In genomic region chr22:27115816-27116256, GRCh38 we compare ENCODE assay signal across 12 cellular contexts.
A peak's percentile ranks its signal among the peaks of the same experiment; 100 is the strongest.
DNase-seq lines count a peak whose midpoint lies in the region; ATAC-seq and TF ChIP-seq lines count a peak whose summit lies in the region.
"Had no signal": no experiment of that assay in that cellular context is flagged by ENCODE, and none has a peak within 500 bp of the region (broad histone marks: within the 10 kb centered on the region; RNA-seq: fewer than 3 reads in every experiment).

No MANE protein-coding gene starts in this region.

- no peaks in the 10 kb centered on the region for H3K36me3 Mint-ChIP-seq in mesothelial cell of epicardium
- H3K36me3 Mint-ChIP-seq: activated naive CD8-positive, alpha-beta T cell treated with anti-CD3 and anti-CD28 coated beads, Interleukin-2, amount 10 ng/mL, durations not matched to agents 7 days and 5 days; natural killer cell treated with Interleukin-12 subunit alpha and Interleukin-12 subunit beta and Interleukin-15 and Interleukin-18, amount 100 ng/mL, for 72 hours had no signal

- H3K4me1 ChIP-seq in IMR-90 (ENCODE audit: control insufficient read depth, insufficient read depth, low read length) = peaks cover 19% of the 10 kb centered on the region
- H3K4me1 ChIP-seq: BE2C had no signal

- H3K9me3 ChIP-seq in IMR-90 (ENCODE audit: control insufficient read depth, insufficient read depth, low read length) = peaks cover 5% of the 10 kb centered on the region
- H3K9me3 ChIP-seq: BE2C had no signal

- H3K56ac ChIP-seq in IMR-90 (ENCODE audit: extremely low read depth, insufficient read depth, low read length) = no peak overlapping the region

- peak overlapping the region; percentile 90 for H2BK20ac ChIP-seq in IMR-90 (ENCODE audit: low read depth, low read length)

- peak overlapping the region; percentile 30; the same call in 1 of the 2 replicates for H3K4me2 ChIP-seq in IMR-90 (ENCODE audit: low read depth, low read length)

- H2BK15ac ChIP-seq in IMR-90 (ENCODE audit: low read depth, low read length) = peak overlapping the region; percentile 95; the same call in 1 of the 3 replicates

- peaks cover 22% of the 10 kb centered on the region for H3K9me1 ChIP-seq in IMR-90 (ENCODE audit: insufficient read depth, low read length)

- peaks cover 25% of the 10 kb centered on the region for H3K4me1 Mint-ChIP-seq in mesothelial cell of epicardium

- no peak overlapping the region for H2AFZ ChIP-seq in IMR-90 (replicated peaks; ENCODE audit: low read length, poor library complexity)

- no peak overlapping the region for H3K9ac ChIP-seq in IMR-90 (ENCODE audit: low read depth, low read length)

- no peak for TF ChIP-seq RAD21 in IMR-90 (IDR thresholded peaks at IDR 0.05; ENCODE audit: low read length)

- peak overlapping the region in 1 of 2 experiments; percentile 66; a peak in 2 of 4 replicates for H4K8ac ChIP-seq in IMR-90 (ENCODE audit: low read depth in 2 of 2, low read length in 2 of 2)

- H2AK9ac ChIP-seq in IMR-90 (replicated peaks; ENCODE audit: low read depth, low read length, poor library complexity) = no peak overlapping the region

- H3K4me3 ChIP-seq in IMR-90 (ENCODE audit: insufficient read depth, low read depth, low read length) (no peak overlapping the region), cardiac fibroblast (replicated peaks in 1 of 2; ENCODE audit: low read depth in 2 of 2, low read length in 2 of 2) (no peak overlapping the region)

- H3K27me3 ChIP-seq in IMR-90 (ENCODE audit: control insufficient read depth, insufficient read depth, low read length) = no peaks in the 10 kb centered on the region
- H3K27me3 ChIP-seq: BE2C had no signal

- peak overlapping the region; percentile 57; the same call in 1 of the 2 replicates for H3K4ac ChIP-seq in IMR-90 (ENCODE audit: low read depth, low read length)

- TF ChIP-seq CTCF in IMR-90 (conservative IDR thresholded peaks at IDR 0.05; ENCODE audit: low read depth, low read length) (no peak), cardiac fibroblast (IDR thresholded peaks at IDR 0.05; ENCODE audit: low read depth, low read length) (no peak), mesothelial cell of epicardium (IDR thresholded peaks at IDR 0.05; ENCODE audit: unreplicated experiment) (no peak)

- H4K91ac ChIP-seq in IMR-90 (ENCODE audit: insufficient read depth, low read depth, low read length) = 0 out of 2 replicates have a peak overlapping the region, but pooled peaks have one; percentile 82

- H2BK5ac ChIP-seq in IMR-90 (ENCODE audit: low read depth, low read length, poor library complexity, severe bottlenecking) = peak overlapping the region; percentile 51

- H3K27me3 Mint-ChIP-seq in mesothelial cell of epicardium (ENCODE audit: low read depth) = no peaks in the 10 kb centered on the region

- POLR2A ChIA-PET in IMR-90 (lab: Charles Lee; ENCODE audit: unreplicated experiment) = no interaction called here

- 0% methylated on average over 2 of the region's 5 CpGs; no CpG with 5 or more reads in 1 of the 2 experiments for WGBS in IMR-90 (ENCODE audit: extremely low coverage in 2 of 2, insufficient read length in 1 of 2), 2 experiments

- no peak overlapping the region for H3K4me3 Mint-ChIP-seq in mesothelial cell of epicardium
- H3K4me3 Mint-ChIP-seq: activated naive CD8-positive, alpha-beta T cell treated with anti-CD3 and anti-CD28 coated beads, Interleukin-2, amount 10 ng/mL, durations not matched to agents 7 days and 5 days; natural killer cell treated with Interleukin-12 subunit alpha and Interleukin-12 subunit beta and Interleukin-15 and Interleukin-18, amount 100 ng/mL, for 72 hours had no signal

- H3K14ac ChIP-seq in IMR-90 (replicated peaks; ENCODE audit: low read depth, low read length) = no peak overlapping the region

- no peak for TF ChIP-seq POLR2A in IMR-90 (IDR thresholded peaks at IDR 0.05; ENCODE audit: low read depth, low read length)

- DNase-seq in ACHN = peak; percentile 90
- peak; percentile 87 for DNase-seq in IMR-90
- DNase-seq in cardiac fibroblast (ENCODE audit: low read depth in 2 of 2) = peak; percentile 38 to 83
- DNase-seq in left lobe of liver (ENCODE audit: low spot score) = peak; percentile 52
- no peak for DNase-seq in mesothelial cell of epicardium (ENCODE audit: low spot score in 2 of 2, unreplicated experiment in 2 of 2)
- DNase-seq in iPS-NIHi11 (ENCODE audit: low spot score) = no peak
- DNase-seq: activated naive CD8-positive, alpha-beta T cell treated with anti-CD3 and anti-CD28 coated beads, Interleukin-2, amount 10 ng/mL, durations not matched to agents 7 days and 5 days; BE2C; GF-D8 had no signal

- H3K36me3 ChIP-seq in IMR-90 (ENCODE audit: control insufficient read depth, insufficient read depth, low read length) = no peaks in the 10 kb centered on the region
- H3K36me3 ChIP-seq: BE2C had no signal

- no peaks in the 10 kb centered on the region for H3K79me1 ChIP-seq in IMR-90 (ENCODE audit: low read depth in 1 of 2, low read length in 2 of 2)

- H3K27ac Mint-ChIP-seq in mesothelial cell of epicardium = no peak overlapping the region
- H3K27ac Mint-ChIP-seq: activated naive CD8-positive, alpha-beta T cell treated with anti-CD3 and anti-CD28 coated beads, Interleukin-2, amount 10 ng/mL, durations not matched to agents 7 days and 5 days; natural killer cell treated with Interleukin-12 subunit alpha and Interleukin-12 subunit beta and Interleukin-15 and Interleukin-18, amount 100 ng/mL, for 72 hours had no signal

- CTCF ChIA-PET in IMR-90 (lab: Yijun Ruan, JAX) = no interaction called here

- no peak overlapping the region; the same call in 1 of the 2 replicates for H4K5ac ChIP-seq in IMR-90 (ENCODE audit: low read depth, low read length)

- no peak overlapping the region; the same call in 1 of the 2 replicates for H2AK5ac ChIP-seq in IMR-90 (ENCODE audit: low read depth, low read length)

- BruUV-seq in IMR-90 (replicated peaks; lab: Mats Ljungman, UMichigan) = no TSS peak

- ATAC-seq in IMR-90 (ENCODE audit: low read depth) (peak; percentile 22), left lobe of liver (peak; percentile 87), GM21737 (IDR thresholded peaks at IDR 0.05; ENCODE audit: unreplicated experiment) (no peak), HG02588 (IDR thresholded peaks at IDR 0.05; ENCODE audit: unreplicated experiment) (no peak)
- ATAC-seq: natural killer cell treated with Interleukin-12 subunit alpha and Interleukin-12 subunit beta and Interleukin-15 and Interleukin-18, amount 100 ng/mL, for 72 hours had no signal

- peak overlapping the region; percentile 87; the same call in 1 of the 2 replicates for H3K18ac ChIP-seq in IMR-90 (ENCODE audit: low read depth, low read length)

- H3K9me3 Mint-ChIP-seq in mesothelial cell of epicardium = peaks cover 14% of the 10 kb centered on the region
- H3K9me3 Mint-ChIP-seq: activated naive CD8-positive, alpha-beta T cell treated with anti-CD3 and anti-CD28 coated beads, Interleukin-2, amount 10 ng/mL, durations not matched to agents 7 days and 5 days; natural killer cell treated with Interleukin-12 subunit alpha and Interleukin-12 subunit beta and Interleukin-15 and Interleukin-18, amount 100 ng/mL, for 72 hours had no signal

- H4K20me1 ChIP-seq in IMR-90 (ENCODE audit: insufficient read depth, low read length) = 0 out of 2 replicates have a peak, but pooled peaks cover 3% of the 10 kb centered on the region

- in situ Hi-C loops in ACHN (cut with HindIII; ENCODE audit: low pct_ligation_motif_present, low pct_unique_long_range_greater_than_20kb, low sequenced_read_pairs) (no loop called here), IMR-90 (cut with MboI; ENCODE audit: low sequenced_read_pairs) (no loop called here)

- 0 out of 2 replicates have a peak overlapping the region, but pooled peaks have one; percentile 20 for H3K23ac ChIP-seq in IMR-90 (ENCODE audit: low read depth, low read length)

- dilution Hi-C loops in IMR-90 (cut with HindIII; ENCODE audit: low sequenced_read_pairs, unreplicated experiment) = no loop called here

- no peak overlapping the region for H3K27ac ChIP-seq in IMR-90 (ENCODE audit: insufficient read depth, low read length)

- intact Hi-C loops in IMR-90 (cut with micrococcal nuclease) = loop anchor here (10.0 kb wide), 1 partner anchor 441 kb away; no protein-coding TSS in a partner anchor

- peak overlapping the region; percentile 91; the same call in 1 of the 2 replicates for H2BK120ac ChIP-seq in IMR-90 (ENCODE audit: low read depth, low read length)

TF ChIP-seq in IMR-90, 13 proteins besides CTCF, POLR2A, EP300 and RAD21 (continues in another document):
- TF ChIP-seq NFE2L2 (IDR thresholded peaks at IDR 0.05; ENCODE audit: low read depth, low read length) = no peak; the same call in 1 of the 2 replicates
- TF ChIP-seq BHLHE40 (IDR thresholded peaks at IDR 0.05; ENCODE audit: low read depth, low read length) = no peak
- TF ChIP-seq RFX5 (IDR thresholded peaks at IDR 0.05; ENCODE audit: low read depth, low read length) = no peak
- no peak for TF ChIP-seq CHD1 (IDR thresholded peaks at IDR 0.05; ENCODE audit: low read depth, low read length)
- no peak for TF ChIP-seq RCOR1 (IDR thresholded peaks at IDR 0.05; ENCODE audit: insufficient replicate concordance, low read length)
- TF ChIP-seq MXI1 (IDR thresholded peaks at IDR 0.05; ENCODE audit: borderline replicate concordance, low read depth, low read length) = no peak
- 0 out of 2 replicates have a peak, but pooled peaks have one; percentile 13 for TF ChIP-seq MAFK (IDR thresholded peaks at IDR 0.05; ENCODE audit: low read depth, low read length)
- TF ChIP-seq FOS (IDR thresholded peaks at IDR 0.05; ENCODE audit: low read depth, low read length) = peak; percentile 45; the same call in 1 of the 2 replicates
- no peak for TF ChIP-seq MAZ (IDR thresholded peaks at IDR 0.05; ENCODE audit: borderline replicate concordance, low read depth, low read length)
- TF ChIP-seq ELK1 (IDR thresholded peaks at IDR 0.05; ENCODE audit: borderline replicate concordance, low read depth, low read length) = no peak
- no peak for TF ChIP-seq SMC3 (IDR thresholded peaks at IDR 0.05; ENCODE audit: low read depth, low read length)

Comparison
In these comparisons a context has a peak if more than half of its experiments do, and no peak if none do; other contexts are left out.
1. DNase-seq: peak in ACHN (single experiment), IMR-90 (single experiment), cardiac fibroblast (2 of 2) and left lobe of liver (single experiment); none in mesothelial cell of epicardium (0 of 2) and iPS-NIHi11 (single experiment).
2. ATAC-seq: peak in IMR-90 (single experiment) and left lobe of liver (single experiment); none in GM21737 (single experiment) and HG02588 (single experiment).